ENCODE assay signal across 8 cellular contexts in the genomic region with DNA sequence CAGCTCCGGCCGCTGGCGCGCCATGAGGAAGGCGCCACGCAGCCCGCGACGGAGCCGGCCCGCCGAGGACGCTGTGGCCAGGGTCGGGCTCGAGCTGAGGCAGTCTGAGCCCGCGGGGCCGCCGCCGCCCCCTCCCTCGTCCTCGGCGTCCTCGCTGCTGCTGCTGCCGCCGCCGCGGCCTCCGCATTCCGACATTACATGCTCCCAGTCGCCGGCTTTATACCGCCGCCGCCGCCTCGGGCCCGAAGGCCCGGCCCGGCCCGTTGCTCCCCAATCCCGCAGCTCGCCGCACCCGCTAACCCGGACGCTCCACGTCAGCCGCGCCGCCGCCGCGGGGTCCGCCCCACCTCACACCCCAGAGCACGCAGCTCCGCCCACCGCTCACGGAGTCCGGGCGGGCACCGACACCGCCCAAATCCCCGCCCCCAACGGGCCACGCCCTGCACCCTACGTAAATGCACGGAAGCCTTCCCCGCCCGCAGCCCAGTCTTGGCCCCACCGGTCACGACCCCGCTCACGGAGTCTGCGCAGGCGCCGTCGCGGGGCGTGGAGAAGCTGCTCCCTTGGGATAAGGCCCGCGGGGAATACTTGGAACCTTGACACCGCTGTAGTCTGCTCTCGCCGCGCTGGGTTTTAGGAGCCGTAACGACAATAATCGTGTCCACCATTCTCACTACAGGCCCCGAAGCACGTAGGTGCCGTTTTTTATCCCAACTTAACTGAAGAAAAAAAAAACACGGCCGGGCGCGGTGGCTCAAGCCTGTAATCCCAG. TPM values are rescaled to one million over a fixed set of nuclear protein-coding genes. Genes with fewer than 3 reads are reported as not detected.
DNase-seq lines count a peak whose midpoint lies in the region; ATAC-seq and TF ChIP-seq lines count a peak whose summit lies in the region.

A gene with protein sequence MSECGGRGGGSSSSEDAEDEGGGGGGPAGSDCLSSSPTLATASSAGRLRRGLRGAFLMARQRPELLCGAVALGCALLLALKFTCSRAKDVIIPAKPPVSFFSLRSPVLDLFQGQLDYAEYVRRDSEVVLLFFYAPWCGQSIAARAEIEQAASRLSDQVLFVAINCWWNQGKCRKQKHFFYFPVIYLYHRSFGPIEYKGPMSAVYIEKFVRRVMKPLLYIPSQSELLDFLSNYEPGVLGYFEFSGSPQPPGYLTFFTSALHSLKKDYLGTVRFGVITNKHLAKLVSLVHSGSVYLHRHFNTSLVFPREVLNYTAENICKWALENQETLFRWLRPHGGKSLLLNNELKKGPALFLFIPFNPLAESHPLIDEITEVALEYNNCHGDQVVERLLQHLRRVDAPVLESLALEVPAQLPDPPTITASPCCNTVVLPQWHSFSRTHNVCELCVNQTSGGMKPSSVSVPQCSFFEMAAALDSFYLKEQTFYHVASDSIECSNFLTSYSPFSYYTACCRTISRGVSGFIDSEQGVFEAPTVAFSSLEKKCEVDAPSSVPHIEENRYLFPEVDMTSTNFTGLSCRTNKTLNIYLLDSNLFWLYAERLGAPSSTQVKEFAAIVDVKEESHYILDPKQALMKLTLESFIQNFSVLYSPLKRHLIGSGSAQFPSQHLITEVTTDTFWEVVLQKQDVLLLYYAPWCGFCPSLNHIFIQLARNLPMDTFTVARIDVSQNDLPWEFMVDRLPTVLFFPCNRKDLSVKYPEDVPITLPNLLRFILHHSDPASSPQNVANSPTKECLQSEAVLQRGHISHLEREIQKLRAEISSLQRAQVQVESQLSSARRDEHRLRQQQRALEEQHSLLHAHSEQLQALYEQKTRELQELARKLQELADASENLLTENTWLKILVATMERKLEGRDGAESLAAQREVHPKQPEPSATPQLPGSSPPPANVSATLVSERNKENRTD (minus strand): TSS at position 322 of the 772 bp plus-strand sequence. CDS start 127 bp downstream, at position 195.

- 0 to 1% methylated on average over 28 to 56 of the region's 96 CpGs for WGBS in testis, 2 donors

- intact Hi-C loops in testis (cut with DNase I; ENCODE audit: low total_unique reads), result no loop called here

- H3K27ac Mint-ChIP-seq in activated naive CD4-positive, alpha-beta T cell treated with anti-CD3 and anti-CD28 coated beads, Interleukin-2, amount 50 U/mL, for 72 hours, result peak within 1 kb of the TSS; percentile 96 to 99

- no peaks in the 10 kb centered on the region for H3K9me3 ChIP-seq in testis

- no peaks in the 10 kb centered on the region for H3K9me3 Mint-ChIP-seq in activated naive CD4-positive, alpha-beta T cell treated with anti-CD3 and anti-CD28 coated beads, Interleukin-2, amount 50 U/mL, for 72 hours

- peak; percentile 100 for DNase-seq in GM06990 (ENCODE audit: extremely low read depth, insufficient read length)
- DNase-seq in NCI-H1092 (lab: John Stamatoyannopoulos, UW), result peak; percentile 98
- peak; percentile 99 to 100 for DNase-seq in activated naive CD4-positive, alpha-beta T cell treated with anti-CD3 and anti-CD28 coated beads, Interleukin-2, amount 50 U/mL, for 72 hours (ENCODE audit: low spot score in 2 of 2)
- peak; percentile 72 for DNase-seq in glomerular endothelial cell (ENCODE audit: extremely low read depth, low read depth, low spot score)
- peak; percentile 97 for DNase-seq in omental fat pad (ENCODE audit: low spot score)
- peak; percentile 99 for DNase-seq in testis

- peak within 1 kb of the TSS; percentile 88 to 97 for H3K27ac ChIP-seq in testis

- peak; percentile 32 for TF ChIP-seq POLR2A in testis (IDR thresholded peaks at IDR 0.05)

- no peaks in the 10 kb centered on the region; the same call in 1 of the 2 replicates for H3K36me3 ChIP-seq in GM06990 (ENCODE audit: control insufficient read depth, insufficient read depth, low read length)
- H3K36me3 ChIP-seq in testis (ENCODE audit: low read depth, missing control alignments), result no peaks in the 10 kb centered on the region

- peaks cover 14% of the 10 kb centered on the region for H3K4me1 ChIP-seq in testis

- ATAC-seq in HG02588 (IDR thresholded peaks at IDR 0.05; ENCODE audit: unreplicated experiment), result peak; percentile 87
- peak; percentile 93 for ATAC-seq in SK-N-SH treated with all-trans-retinoic acid at 6 μM for 48 hours
- ATAC-seq in activated naive CD4-positive, alpha-beta T cell treated with anti-CD3 and anti-CD28 coated beads, Interleukin-2, amount 50 U/mL, for 72 hours, result peak; percentile 94 to 96
- peak; percentile 99 for ATAC-seq in omental fat pad (ENCODE audit: low FRiP score)

- TF ChIP-seq CTCF in GM06990 (IDR thresholded peaks at IDR 0.05; ENCODE audit: insufficient read depth, low read length, poor library complexity, severe bottlenecking) (no peak), omental fat pad (IDR thresholded peaks at IDR 0.05) (no peak), testis (IDR thresholded peaks at IDR 0.05) (no peak)

- H3K36me3 Mint-ChIP-seq in activated naive CD4-positive, alpha-beta T cell treated with anti-CD3 and anti-CD28 coated beads, Interleukin-2, amount 50 U/mL, for 72 hours, result peaks cover 15 to 21% of the 10 kb centered on the region in 2 donors

- H3K4me3 ChIP-seq in GM06990 (replicated peaks; ENCODE audit: low read depth, low read length), result peak within 1 kb of the TSS; percentile 91
- peak within 1 kb of the TSS; percentile 82 to 90 for H3K4me3 ChIP-seq in testis

- H3K27me3 ChIP-seq in GM06990 (replicated peaks; ENCODE audit: control insufficient read depth, insufficient read depth, low read length) (no peaks in the 10 kb centered on the region), testis (no peaks in the 10 kb centered on the region)

TF ChIP-seq in SK-N-SH treated with all-trans-retinoic acid at 6 μM for 48 hours, 23 proteins besides CTCF, POLR2A, EP300 and RAD21 (continues in another document):
- TF ChIP-seq TCF4 (CRISPR knock-in tag; IDR thresholded peaks at IDR 0.05; ENCODE audit: borderline replicate concordance) (no peak), CSDC2 (CRISPR knock-in tag; IDR thresholded peaks at IDR 0.05) (no peak), OSR1 (CRISPR knock-in tag; IDR thresholded peaks at IDR 0.05) (no peak), PPARA (CRISPR knock-in tag; IDR thresholded peaks at IDR 0.05; ENCODE audit: borderline replicate concordance) (no peak), ZNF565 (CRISPR knock-in tag; conservative IDR thresholded peaks at IDR 0.05; ENCODE audit: low read depth) (no peak), TOX (CRISPR knock-in tag; IDR thresholded peaks at IDR 0.05; ENCODE audit: borderline replicate concordance) (no peak), RARB (CRISPR knock-in tag; IDR thresholded peaks at IDR 0.05) (no peak), ISL1 (CRISPR knock-in tag; IDR thresholded peaks at IDR 0.05) (no peak; the same call in 1 of the 2 replicates), ARNTL (CRISPR knock-in tag; IDR thresholded peaks at IDR 0.05; ENCODE audit: borderline replicate concordance, low read depth) (no peak)
- TF ChIP-seq, protein P1, sequence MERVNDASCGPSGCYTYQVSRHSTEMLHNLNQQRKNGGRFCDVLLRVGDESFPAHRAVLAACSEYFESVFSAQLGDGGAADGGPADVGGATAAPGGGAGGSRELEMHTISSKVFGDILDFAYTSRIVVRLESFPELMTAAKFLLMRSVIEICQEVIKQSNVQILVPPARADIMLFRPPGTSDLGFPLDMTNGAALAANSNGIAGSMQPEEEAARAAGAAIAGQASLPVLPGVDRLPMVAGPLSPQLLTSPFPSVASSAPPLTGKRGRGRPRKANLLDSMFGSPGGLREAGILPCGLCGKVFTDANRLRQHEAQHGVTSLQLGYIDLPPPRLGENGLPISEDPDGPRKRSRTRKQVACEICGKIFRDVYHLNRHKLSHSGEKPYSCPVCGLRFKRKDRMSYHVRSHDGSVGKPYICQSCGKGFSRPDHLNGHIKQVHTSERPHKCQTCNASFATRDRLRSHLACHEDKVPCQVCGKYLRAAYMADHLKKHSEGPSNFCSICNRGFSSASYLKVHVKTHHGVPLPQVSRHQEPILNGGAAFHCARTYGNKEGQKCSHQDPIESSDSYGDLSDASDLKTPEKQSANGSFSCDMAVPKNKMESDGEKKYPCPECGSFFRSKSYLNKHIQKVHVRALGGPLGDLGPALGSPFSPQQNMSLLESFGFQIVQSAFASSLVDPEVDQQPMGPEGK (CRISPR knock-in tag; IDR thresholded peaks at IDR 0.05; ENCODE audit: borderline replicate concordance), result no peak
- TF ChIP-seq, protein P2, sequence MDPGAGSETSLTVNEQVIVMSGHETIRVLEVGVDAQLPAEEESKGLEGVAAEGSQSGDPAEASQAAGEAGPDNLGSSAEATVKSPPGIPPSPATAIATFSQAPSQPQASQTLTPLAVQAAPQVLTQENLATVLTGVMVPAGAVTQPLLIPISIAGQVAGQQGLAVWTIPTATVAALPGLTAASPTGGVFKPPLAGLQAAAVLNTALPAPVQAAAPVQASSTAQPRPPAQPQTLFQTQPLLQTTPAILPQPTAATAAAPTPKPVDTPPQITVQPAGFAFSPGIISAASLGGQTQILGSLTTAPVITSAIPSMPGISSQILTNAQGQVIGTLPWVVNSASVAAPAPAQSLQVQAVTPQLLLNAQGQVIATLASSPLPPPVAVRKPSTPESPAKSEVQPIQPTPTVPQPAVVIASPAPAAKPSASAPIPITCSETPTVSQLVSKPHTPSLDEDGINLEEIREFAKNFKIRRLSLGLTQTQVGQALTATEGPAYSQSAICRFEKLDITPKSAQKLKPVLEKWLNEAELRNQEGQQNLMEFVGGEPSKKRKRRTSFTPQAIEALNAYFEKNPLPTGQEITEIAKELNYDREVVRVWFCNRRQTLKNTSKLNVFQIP (CRISPR knock-in tag; IDR thresholded peaks at IDR 0.05; ENCODE audit: borderline replicate concordance, low read depth), result no peak

RNA-seq across cellular contexts. Expression of the gene that starts here (rescaled TPM):
- 10 to 100 TPM; 26.3 to 32.9 TPM for total RNA-seq in activated naive CD4-positive, alpha-beta T cell treated with anti-CD3 and anti-CD28 coated beads, Interleukin-2, amount 50 U/mL, for 72 hours
- total RNA-seq in glomerular endothelial cell, result 52.5 and 53.4 TPM in 2 replicates
- total RNA-seq in omental fat pad, result 10 to 100 TPM; 40.2 to 53.0 (median 49.1) TPM
- 10 to 100 TPM; 42.3 to 45.3 TPM for total RNA-seq in testis
- 34.4 TPM for polyA plus RNA-seq in testis (ENCODE audit: insufficient read depth, low read depth, low replicate concordance)

Comparison
In these comparisons a context has a peak if more than half of its experiments do, and no peak if none do; other contexts are left out.
1. Peak in every context shown above with its lines: DNase-seq, ATAC-seq, H3K4me3 ChIP-seq and H3K27ac ChIP-seq.